In genomic region chr3:197336348-197336747, GRCh38 we compare ENCODE assay signal across 15 cellular contexts.
"Had no signal": no experiment of that assay in that cellular context is flagged by ENCODE, and none has a peak within 500 bp of the region (broad histone marks: within the 10 kb centered on the region; RNA-seq: fewer than 3 reads in every experiment).

No MANE protein-coding gene starts in this region.

- H3K4me3 ChIP-seq: cardiac muscle cell, esophagus squamous epithelium, left ventricle myocardium inferior, prostate gland, smooth muscle cell, thyroid gland had no signal

- H3K9me3 ChIP-seq: esophagus squamous epithelium, left ventricle myocardium inferior, prostate gland, thyroid gland had no signal

- H3K27me3 ChIP-seq: cardiac muscle cell, esophagus squamous epithelium, thyroid gland had no signal

- H3K27ac ChIP-seq: esophagus squamous epithelium, left ventricle myocardium inferior, prostate gland, thyroid gland had no signal

- H3K4me2 ChIP-seq: smooth muscle cell had no signal

- DNase-seq: activated CD4-positive, alpha-beta T cell treated with anti-CD3 and anti-CD28 coated beads for 1 hour; effector CD8-positive, alpha-beta T cell; esophagus squamous epithelium; immature natural killer cell; kidney glomerular epithelial cell; left ventricle myocardium inferior; mammary epithelial cell; midbrain; right cardiac atrium; stimulated activated CD4-positive, alpha-beta T cell treated with anti-CD3 and anti-CD28 coated beads, Interleukin-4, amount 100 ng/mL, for 24 hours; thyroid gland; WERI-Rb-1 had no signal

- H3K4me1 ChIP-seq: prostate gland had no signal

- H3K36me3 ChIP-seq: cardiac muscle cell, esophagus squamous epithelium, left ventricle myocardium inferior, prostate gland, thyroid gland, WERI-Rb-1 had no signal
